In genomic region chr21:43748622-43749021, GRCh38 we compare ENCODE assay signal across 17 cellular contexts. TPM values are rescaled to one million over a fixed set of nuclear protein-coding genes. Genes with fewer than 3 reads are reported as not detected.
DNase-seq lines count a peak whose midpoint lies in the region; FAIRE-seq and TF ChIP-seq lines count a peak whose summit lies in the region.
"Had no signal": no experiment of that assay in that cellular context is flagged by ENCODE, and none has a peak within 500 bp of the region (broad histone marks: within the 10 kb centered on the region; RNA-seq: fewer than 3 reads in every experiment).

No MANE protein-coding gene starts in this region.

- H3K23ac ChIP-seq in H1 (ENCODE audit: insufficient read length): no peak overlapping the region

- H4K91ac ChIP-seq in H1 (replicated peaks; ENCODE audit: insufficient read length, low read length): no peak overlapping the region

- no peaks in the 10 kb centered on the region for H3K23me2 ChIP-seq in H1 (ENCODE audit: low read depth, low read length)

- WGBS in H1 (ENCODE audit: extremely low coverage in 1 of 2, insufficient coverage in 1 of 2, insufficient read length in 1 of 2, insufficient replicate concordance in 2 of 2, low coverage in 1 of 2, low lambda C conversion rate in 2 of 2, missing lambda C conversion rate in 1 of 2), 2 experiments: 94% methylated on average over 16 of the region's 17 CpGs; no CpG with 5 or more reads in 1 of the 2 experiments

- H3K4me3 ChIP-seq in BLaER1 (no peak overlapping the region), NT2/D1 (ENCODE audit: insufficient read length, low read depth) (no peak overlapping the region), H1 (ENCODE audit: extremely low read depth in 1 of 4, insufficient read depth in 2 of 4, low read depth in 3 of 4, low read length in 4 of 4) (no peak overlapping the region)
- H3K4me3 ChIP-seq: GM23248 had no signal

- H3K14ac ChIP-seq in H1 (ENCODE audit: insufficient read length): no peak overlapping the region

- FAIRE-seq in H1 (lab: Jason Lieb, UNC) (no peak), urothelium cell line (lab: Jason Lieb, UNC) (no peak)
- FAIRE-seq: G401.6, GM19239 had no signal

- H3K4me1 ChIP-seq in BLaER1 (peaks cover 27% of the 10 kb centered on the region), NT2/D1 (ENCODE audit: insufficient read depth, insufficient read length) (peaks cover 9% of the 10 kb centered on the region), H1 (replicated peaks in 1 of 4; ENCODE audit: control insufficient read depth in 3 of 4, insufficient read depth in 4 of 4, low read length in 3 of 4) (no peaks in the 10 kb centered on the region)

- peaks cover 4% of the 10 kb centered on the region; the same call in 1 of the 2 replicates for H3K79me1 ChIP-seq in H1 (ENCODE audit: low read depth, low read length)

- no peak overlapping the region for H2BK15ac ChIP-seq in H1 (ENCODE audit: low read length)

- no peak overlapping the region for H3K56ac ChIP-seq in H1 (replicated peaks; ENCODE audit: insufficient read length, low read depth, low read length)

- H2BK20ac ChIP-seq in H1 (ENCODE audit: low read length): no peak overlapping the region

- POLR2A ChIA-PET in H1 (lab: Charles Lee; ENCODE audit: partially characterized antibody): interaction anchor here (1.6 to 3.8 kb wide), 4 partner anchors 8 to 25 kb away, joined by 5 to 15 read pairs (median 5); no protein-coding TSS in a partner anchor

- intact Hi-C loops in activated naive CD4-positive, alpha-beta T cell treated with anti-CD3 and anti-CD28 coated beads for 36 hours (cut with micrococcal nuclease): no loop called here

- H3K18ac ChIP-seq in H1 (ENCODE audit: extremely low read depth, low read length): no peak overlapping the region

- H4K8ac ChIP-seq in H1 (ENCODE audit: extremely low read depth, insufficient read depth, low read length): 0 out of 2 replicates have a peak overlapping the region, but pooled peaks have one; percentile 51

- CTCF ChIA-PET in H1 (lab: Charles Lee; ENCODE audit: partially characterized antibody): interaction anchor here (1.2 to 1.4 kb wide), 2 partner anchors 17 to 29 kb away, joined by 3 read pairs; no protein-coding TSS in a partner anchor
- CTCF ChIA-PET in activated naive CD4-positive, alpha-beta T cell treated with anti-CD3 and anti-CD28 coated beads for 36 hours (lab: Charles Lee): no interaction called here

- DNase-seq in NT2/D1 (ENCODE audit: low read depth, low spot score) (no peak), H1 (ENCODE audit: low read depth in 1 of 2, low spot score in 2 of 2) (no peak), NCI-H345 treated with DMSO at 0.1 percent for 48 hours (lab: John Stamatoyannopoulos, UW; ENCODE audit: unreplicated experiment) (no peak), urothelium cell line (ENCODE audit: low spot score) (no peak)
- DNase-seq in activated naive CD4-positive, alpha-beta T cell treated with anti-CD3 and anti-CD28 coated beads for 36 hours: no peak
- DNase-seq: C1 segment of cervical spinal cord; Calu3; CD4-positive, alpha-beta memory T cell; COR-L47; DMS153; DND-41; GM23248; H9 had no signal

- H3K27ac ChIP-seq in BLaER1 (0 out of 2 replicates have a peak overlapping the region, but pooled peaks have one; percentile 9), H1 (ENCODE audit: low read depth, low read length) (no peak overlapping the region)
- H3K27ac ChIP-seq: GM23248 had no signal

- H2BK12ac ChIP-seq in H1 (ENCODE audit: low read depth, low read length): no peak overlapping the region

- H2BK5ac ChIP-seq in H1 (ENCODE audit: low read depth, low read length): no peak overlapping the region

- H4K5ac ChIP-seq in H1 (ENCODE audit: insufficient read length, low read depth, low read length): no peak overlapping the region

- peaks cover 19% of the 10 kb centered on the region for H3K36me3 Mint-ChIP-seq in activated naive CD4-positive, alpha-beta T cell treated with anti-CD3 and anti-CD28 coated beads for 36 hours (ENCODE audit: low read depth)

- H3K27me3 ChIP-seq in BLaER1 (no peaks in the 10 kb centered on the region), NT2/D1 (ENCODE audit: insufficient read depth, insufficient read length) (no peaks in the 10 kb centered on the region), H1 (replicated peaks in 1 of 4; ENCODE audit: control insufficient read depth in 3 of 4, extremely low read depth in 1 of 4, insufficient read depth in 3 of 4, low read length in 3 of 4) (no peaks in the 10 kb centered on the region)

- H3K4me1 Mint-ChIP-seq in activated naive CD4-positive, alpha-beta T cell treated with anti-CD3 and anti-CD28 coated beads for 36 hours (ENCODE audit: low read depth): no peaks in the 10 kb centered on the region
- H3K4me1 Mint-ChIP-seq: B cell; CD4-positive, alpha-beta memory T cell; H9 had no signal

- TF ChIP-seq POLR2A in H1 (IDR thresholded peaks at IDR 0.05; ENCODE audit: control extremely low read depth in 1 of 2, low read depth in 2 of 2, low read length in 2 of 2): no peak

- H2AFZ ChIP-seq in H1 (ENCODE audit: low read length): no peak overlapping the region
- H2AFZ ChIP-seq: GM23248 had no signal

- H3K27me3 Mint-ChIP-seq in activated naive CD4-positive, alpha-beta T cell treated with anti-CD3 and anti-CD28 coated beads for 36 hours (ENCODE audit: low read depth): no peaks in the 10 kb centered on the region
- H3K27me3 Mint-ChIP-seq: B cell; CD4-positive, alpha-beta memory T cell had no signal

- H4K20me1 ChIP-seq in BLaER1 (peaks cover 10% of the 10 kb centered on the region; the same call in 1 of the 2 replicates), H1 (replicated peaks in 1 of 2; ENCODE audit: control insufficient read depth in 1 of 2, insufficient read depth in 2 of 2, low read length in 2 of 2) (peaks cover 2 to 8% of the 10 kb centered on the region in 2 experiments)

- H3K9ac ChIP-seq in BLaER1: no peak overlapping the region
- H3K9ac ChIP-seq in NT2/D1 (ENCODE audit: insufficient read length, low read depth): peak overlapping the region; percentile 44
- H3K9ac ChIP-seq in H1 (replicated peaks in 1 of 4; ENCODE audit: extremely low read depth in 1 of 4, low read depth in 3 of 4, low read length in 3 of 4): no peak overlapping the region
- H3K9ac ChIP-seq: GM23248 had no signal

- TF ChIP-seq CTCF in H1 (IDR thresholded peaks at IDR 0.05; ENCODE audit: control extremely low read depth in 1 of 3, insufficient read depth in 1 of 3, low read depth in 1 of 3, low read length in 3 of 3): no peak

- no peaks in the 10 kb centered on the region for H3K9me3 Mint-ChIP-seq in activated naive CD4-positive, alpha-beta T cell treated with anti-CD3 and anti-CD28 coated beads for 36 hours
- H3K9me3 Mint-ChIP-seq: H9 had no signal

- H3K4ac ChIP-seq in H1 (replicated peaks; ENCODE audit: insufficient read length, low read depth, low read length): no peak overlapping the region

- H3K9me3 ChIP-seq in BLaER1: no peaks in the 10 kb centered on the region
- H3K9me3 ChIP-seq in NT2/D1 (ENCODE audit: insufficient read depth, low read length): no peaks in the 10 kb centered on the region
- no peaks in the 10 kb centered on the region for H3K9me3 ChIP-seq in H1 (ENCODE audit: insufficient read depth in 2 of 2, low read depth in 1 of 2, low read length in 1 of 2)

- no peak for TF ChIP-seq RAD21 in H1 (IDR thresholded peaks at IDR 0.05 in 1 of 2, conservative IDR thresholded peaks at IDR 0.05 in 1 of 2; ENCODE audit: low read depth in 2 of 2, low read length in 2 of 2)

- no peak for TF ChIP-seq EP300 in H1 (IDR thresholded peaks at IDR 0.05; ENCODE audit: borderline replicate concordance in 1 of 2, low read depth in 2 of 2, low read length in 2 of 2)

- H3K4me2 ChIP-seq in BLaER1 (peak overlapping the region; percentile 77), H1 (ENCODE audit: insufficient read depth in 1 of 2, low read depth in 2 of 2, low read length in 2 of 2) (no peak overlapping the region)

- H3K27ac Mint-ChIP-seq in activated naive CD4-positive, alpha-beta T cell treated with anti-CD3 and anti-CD28 coated beads for 36 hours: no peak overlapping the region
- H3K27ac Mint-ChIP-seq: B cell; CD4-positive, alpha-beta memory T cell had no signal

- H3K79me2 ChIP-seq in H1 (ENCODE audit: control insufficient read depth in 1 of 2, insufficient read depth in 2 of 2, low read length in 2 of 2): no peaks in the 10 kb centered on the region

- no peak overlapping the region for H3K4me3 Mint-ChIP-seq in activated naive CD4-positive, alpha-beta T cell treated with anti-CD3 and anti-CD28 coated beads for 36 hours
- H3K4me3 Mint-ChIP-seq: B cell; CD4-positive, alpha-beta memory T cell; H9 had no signal

- no peak overlapping the region for H2AK5ac ChIP-seq in H1 (ENCODE audit: low read depth, low read length)

- H3K36me3 ChIP-seq in BLaER1 (peaks cover 63% of the 10 kb centered on the region), NT2/D1 (ENCODE audit: insufficient read depth, insufficient read length, low read length) (peaks cover 93% of the 10 kb centered on the region), H1 (ENCODE audit: control insufficient read depth in 2 of 4, insufficient read depth in 4 of 4, low read length in 3 of 4) (peaks cover 2 to 29% (median 20%) of the 10 kb centered on the region in 4 experiments)

- H2BK120ac ChIP-seq in H1 (replicated peaks; ENCODE audit: low read depth, low read length): no peak overlapping the region

RNA-seq across cellular contexts. Expression of gene CSTB, which starts 27.5 kb away (rescaled TPM):
- 53.8 and 54.5 TPM in 2 replicates for total RNA-seq in H1 (2021; fragmentation: NEBNext Ultra II Directional; extraction: Animal tissue kit (Norgen Biotek cat#: 25700))
- 63.1 and 64.1 TPM in 2 replicates for polyA plus RNA-seq in H1 (2011; rRNA removed)
- polyA plus RNA-seq in H1 (2011; cell fraction: cytosol; rRNA removed): 51.1 TPM
- 43.7 TPM for polyA plus RNA-seq in H1 (2011; cell fraction: nucleus; rRNA removed)
- polyA plus RNA-seq in H1 (2012, experiment 1 of 2): 74.6 to 90.9 TPM (median 78.1 TPM) in 4 replicates
- polyA plus RNA-seq in H1 (2012, experiment 2 of 2): 68.8 TPM
- polyA plus RNA-seq in H1 (2013, experiment 1 of 2): 121 TPM
- 128 TPM for polyA plus RNA-seq in H1 (2013, experiment 2 of 2)
- 31.5 and 33.0 TPM in 2 replicates for polyA minus RNA-seq in H1 (2011; rRNA and poly(A)+ RNA removed)
- 17.4 TPM for polyA minus RNA-seq in H1 (2011; cell fraction: cytosol; rRNA and poly(A)+ RNA removed)
- 15.0 TPM for polyA minus RNA-seq in H1 (2011; cell fraction: nucleus; rRNA and poly(A)+ RNA removed)
- 10 to 100 TPM; 22.8 to 23.0 TPM for total RNA-seq in activated naive CD4-positive, alpha-beta T cell treated with anti-CD3 and anti-CD28 coated beads for 36 hours

RNA-seq across cellular contexts. Expression of gene PDXK, which starts 29.7 kb away (rescaled TPM):
- 112 and 116 TPM in 2 replicates for total RNA-seq in H1 (2021; fragmentation: NEBNext Ultra II Directional; extraction: Animal tissue kit (Norgen Biotek cat#: 25700))
- polyA plus RNA-seq in H1 (2011; rRNA removed): 78.0 and 98.0 TPM in 2 replicates
- polyA plus RNA-seq in H1 (2011; cell fraction: cytosol; rRNA removed): 101 TPM
- 89.3 TPM for polyA plus RNA-seq in H1 (2011; cell fraction: nucleus; rRNA removed)
- 67.6 to 101 TPM (median 96.1 TPM) in 4 replicates for polyA plus RNA-seq in H1 (2012, experiment 1 of 2)
- polyA plus RNA-seq in H1 (2012, experiment 2 of 2): 57.4 TPM
- 51.4 TPM for polyA plus RNA-seq in H1 (2013, experiment 1 of 2)
- 46.9 TPM for polyA plus RNA-seq in H1 (2013, experiment 2 of 2)
- polyA minus RNA-seq in H1 (2011; rRNA and poly(A)+ RNA removed): 109 and 120 TPM in 2 replicates
- polyA minus RNA-seq in H1 (2011; cell fraction: cytosol; rRNA and poly(A)+ RNA removed): 67.0 TPM
- polyA minus RNA-seq in H1 (2011; cell fraction: nucleus; rRNA and poly(A)+ RNA removed): 33.6 TPM
- 100 to 1,000 TPM; 125 to 133 TPM for total RNA-seq in activated naive CD4-positive, alpha-beta T cell treated with anti-CD3 and anti-CD28 coated beads for 36 hours

RNA-seq across cellular contexts. Expression of gene RRP1, which starts 40.8 kb away (rescaled TPM):
- 54.3 and 55.2 TPM in 2 replicates for total RNA-seq in H1 (2021; fragmentation: NEBNext Ultra II Directional; extraction: Animal tissue kit (Norgen Biotek cat#: 25700))
- polyA plus RNA-seq in H1 (2011; rRNA removed): 11.6 and 22.8 TPM in 2 replicates
- 30.9 TPM for polyA plus RNA-seq in H1 (2011; cell fraction: cytosol; rRNA removed)
- polyA plus RNA-seq in H1 (2011; cell fraction: nucleus; rRNA removed): 73.1 TPM
- polyA plus RNA-seq in H1 (2012, experiment 1 of 2): 44.1 to 55.7 TPM (median 49.9 TPM) in 4 replicates
- polyA plus RNA-seq in H1 (2012, experiment 2 of 2): 36.7 TPM
- polyA plus RNA-seq in H1 (2013, experiment 1 of 2): 34.0 TPM
- 32.3 TPM for polyA plus RNA-seq in H1 (2013, experiment 2 of 2)
- polyA minus RNA-seq in H1 (2011; rRNA and poly(A)+ RNA removed): 23.5 and 28.3 TPM in 2 replicates
- polyA minus RNA-seq in H1 (2011; cell fraction: cytosol; rRNA and poly(A)+ RNA removed): 18.1 TPM
- 53.8 TPM for polyA minus RNA-seq in H1 (2011; cell fraction: nucleus; rRNA and poly(A)+ RNA removed)
- 10 to 100 TPM; 33.6 to 35.5 TPM for total RNA-seq in activated naive CD4-positive, alpha-beta T cell treated with anti-CD3 and anti-CD28 coated beads for 36 hours
